Comparison of ENCODE assay signal across 11 cellular contexts in genomic region chr1:47972864-47973437, GRCh38. TPM values are rescaled to one million over a fixed set of nuclear protein-coding genes. Genes with fewer than 3 reads are reported as not detected.
DNase-seq lines count a peak whose midpoint lies in the region; ATAC-seq and TF ChIP-seq lines count a peak whose summit lies in the region.
"Had no signal": no experiment of that assay in that cellular context is flagged by ENCODE, and none has a peak within 500 bp of the region (broad histone marks: within the 10 kb centered on the region; RNA-seq: fewer than 3 reads in every experiment).

No MANE protein-coding gene starts in this region.

- H3K4me3 Mint-ChIP-seq in chondrocyte (ENCODE audit: unreplicated experiment) (no peak overlapping the region), neural crest cell (no peak overlapping the region)

- H3K27me3 Mint-ChIP-seq in chondrocyte (ENCODE audit: low read depth) (peaks cover 38% of the 10 kb centered on the region), neural crest cell (ENCODE audit: low read depth) (peaks cover 4% of the 10 kb centered on the region)

- TF ChIP-seq EP300 in Ishikawa (IDR thresholded peaks at IDR 0.05; ENCODE audit: borderline replicate concordance): no peak

- TF ChIP-seq CTCF in chondrocyte (IDR thresholded peaks at IDR 0.05): peak; percentile 55
- TF ChIP-seq CTCF in neural crest cell (conservative IDR thresholded peaks at IDR 0.05): peak; percentile 47

- H3K9me3 Mint-ChIP-seq in chondrocyte (ENCODE audit: low read depth): no peaks in the 10 kb centered on the region
- no peaks in the 10 kb centered on the region for H3K9me3 Mint-ChIP-seq in neural crest cell

- DNase-seq in ELF-1 (ENCODE audit: low read depth, low spot score): peak; percentile 41
- no peak for DNase-seq in chondrocyte (ENCODE audit: low spot score)
- no peak for DNase-seq in neural crest cell (ENCODE audit: low read depth, low spot score)
- DNase-seq in T1000 (lab: John Stamatoyannopoulos, UW): no peak
- no peak for DNase-seq in NCI-H2196 treated with DMSO at 0.1 percent for 48 hours (lab: John Stamatoyannopoulos, UW; ENCODE audit: unreplicated experiment)
- DNase-seq: anterior cingulate cortex, NCI-H2081 had no signal

- H3K4me1 Mint-ChIP-seq in chondrocyte (ENCODE audit: low read depth) (peaks cover 3% of the 10 kb centered on the region), neural crest cell (no peaks in the 10 kb centered on the region)

- H3K36me3 Mint-ChIP-seq in chondrocyte (ENCODE audit: low read depth) (no peaks in the 10 kb centered on the region), neural crest cell (ENCODE audit: low read depth) (no peaks in the 10 kb centered on the region)

- no peak for ATAC-seq in HG03342 (IDR thresholded peaks at IDR 0.05; ENCODE audit: unreplicated experiment)

- no peak overlapping the region for H3K27ac Mint-ChIP-seq in chondrocyte (ENCODE audit: unreplicated experiment)
- H3K27ac Mint-ChIP-seq in neural crest cell (ENCODE audit: unreplicated experiment): no peak overlapping the region

- TF ChIP-seq RAD21 in Ishikawa (IDR thresholded peaks at IDR 0.05; ENCODE audit: low read depth): no peak

TF ChIP-seq in Ishikawa, 13 proteins besides CTCF, POLR2A, EP300 and RAD21:
- peak; percentile 47; the same call in 1 of the 2 replicates for TF ChIP-seq CEBPB (IDR thresholded peaks at IDR 0.05)
- TF ChIP-seq REST (IDR thresholded peaks at IDR 0.05; ENCODE audit: low read depth): no peak

RNA-seq across cellular contexts. Expression of gene TRABD2B, which starts 24.2 kb away (rescaled TPM):
- total RNA-seq in chondrocyte: 0.44 to 0.90 TPM (median 0.68 TPM) in 3 replicates
- 0.41 and 0.49 TPM in 2 replicates for total RNA-seq in neural crest cell
- total RNA-seq: Daoy, endothelial cell of umbilical vein had no signal
